8 cellular contexts compared by ENCODE assay signal in the genomic region with DNA sequence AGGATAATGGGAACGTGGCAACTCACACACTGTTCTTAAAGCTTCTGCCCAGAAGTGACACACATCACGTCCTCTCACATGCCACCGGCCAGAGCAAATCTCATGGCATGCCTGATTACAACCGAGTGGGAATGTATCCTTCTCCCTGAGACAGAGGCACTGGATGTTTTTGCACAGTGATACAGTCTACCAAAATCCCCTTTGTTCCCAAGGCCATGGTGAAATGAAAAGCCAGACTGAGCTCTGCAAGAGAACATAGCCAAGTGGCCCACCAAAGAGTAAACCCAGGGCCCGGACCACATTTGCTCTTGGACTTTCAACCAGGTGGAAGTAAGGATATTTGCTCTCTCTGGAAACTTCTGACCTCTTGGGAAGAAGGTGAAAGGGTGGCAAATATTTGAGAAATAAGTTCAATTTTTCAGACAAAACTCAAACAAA.
"Had no signal": no experiment of that assay in that cellular context is flagged by ENCODE, and none has a peak within 500 bp of the region (broad histone marks: within the 10 kb centered on the region; RNA-seq: fewer than 3 reads in every experiment).

No MANE protein-coding gene starts in this region.

- FAIRE-seq: G401.6, GM12878, GM12891, GM12892, GM18507, GM19239 had no signal

- ATAC-seq: GM12878 had no signal

- DNase-seq: GDM1, GF-D8 had no signal

- H3K4me3 ChIP-seq: GM12878 had no signal
